Comparison of ENCODE assay signal across 9 cellular contexts in genomic region chr17:80968602-80969029, GRCh38. TPM values are rescaled to one million over a fixed set of nuclear protein-coding genes. Genes with fewer than 3 reads are reported as not detected.
A peak's percentile ranks its signal among the peaks of the same experiment; 100 is the strongest.
DNase-seq lines count a peak whose midpoint lies in the region; ATAC-seq and TF ChIP-seq lines count a peak whose summit lies in the region.
"Had no signal": no experiment of that assay in that cellular context is flagged by ENCODE, and none has a peak within 500 bp of the region (broad histone marks: within the 10 kb centered on the region; RNA-seq: fewer than 3 reads in every experiment).

No MANE protein-coding gene starts in this region.

- H3K4me3 ChIP-seq in cardiac fibroblast (replicated peaks in 1 of 2; ENCODE audit: low read depth in 2 of 2, low read length in 2 of 2) = no peak overlapping the region
- H3K4me3 ChIP-seq: suprapubic skin had no signal

- DNase-seq in AG09319 (ENCODE audit: extremely low read depth, low read depth) (peak; percentile 35), NCI-H146 (lab: John Stamatoyannopoulos, UW) (peak; percentile 79), cardiac fibroblast (ENCODE audit: low read depth in 2 of 2) (peak; percentile 42 to 64), myocyte (ENCODE audit: low read depth) (peak; percentile 92), SW 1271 (lab: John Stamatoyannopoulos, UW) (no peak), germinal center (ENCODE audit: low spot score) (no peak)

- no peak for TF ChIP-seq CTCF in AG09319 (IDR thresholded peaks at IDR 0.05; ENCODE audit: low read depth, low read length)
- no peak for TF ChIP-seq CTCF in cardiac fibroblast (IDR thresholded peaks at IDR 0.05; ENCODE audit: low read depth, low read length)

- ATAC-seq in GM21786 (IDR thresholded peaks at IDR 0.05; ENCODE audit: unreplicated experiment) = no peak
- no peak for ATAC-seq in HG02885 (IDR thresholded peaks at IDR 0.05; ENCODE audit: poor library complexity, unreplicated experiment)

RNA-seq across cellular contexts. Expression of gene CHMP6, which starts 23.0 kb away (rescaled TPM):
- 14.8 and 18.0 TPM in 2 replicates for total RNA-seq in myocyte
- 31.3 TPM for polyA plus RNA-seq in myocyte (2012)

Comparison
In these comparisons a context has a peak if more than half of its experiments do, and no peak if none do; other contexts are left out.
1. DNase-seq: peak in AG09319 (single experiment), NCI-H146 (single experiment), cardiac fibroblast (2 of 2) and myocyte (single experiment); none in SW 1271 (0 of 2) and germinal center (single experiment).